Comparison of ENCODE assay signal across 8 cellular contexts in genomic region chr17:80036715-80037477, GRCh38. TPM values are rescaled to one million over a fixed set of nuclear protein-coding genes. Genes with fewer than 3 reads are reported as not detected.
DNase-seq lines count a peak whose midpoint lies in the region; ATAC-seq and TF ChIP-seq lines count a peak whose summit lies in the region.

No MANE protein-coding gene starts in this region.

- POLR2A ChIA-PET in activated CD4-positive, alpha-beta memory T cell treated with anti-CD3 and anti-CD28 coated beads, Interleukin-2, amount 10 ng/mL, durations not matched to agents 7 days and 5 days (lab: Charles Lee): no interaction called here

- ATAC-seq in esophagus mucosa: peak; percentile 14
- peak; percentile 4 to 11 for ATAC-seq in naive B cell (ENCODE audit: low read depth in 2 of 2)
- no peak for ATAC-seq in GM21737 (IDR thresholded peaks at IDR 0.05; ENCODE audit: unreplicated experiment)

- H3K4me1 Mint-ChIP-seq in activated CD4-positive, alpha-beta memory T cell treated with anti-CD3 and anti-CD28 coated beads, Interleukin-2, amount 10 ng/mL, durations not matched to agents 7 days and 5 days: peaks cover 14% of the 10 kb centered on the region
- H3K4me1 Mint-ChIP-seq in naive B cell (peaks cover 7 to 25% (median 9%) of the 10 kb centered on the region in 3 donors), type B pancreatic cell (ENCODE audit: unreplicated experiment) (peaks cover 26% of the 10 kb centered on the region)

- no peaks in the 10 kb centered on the region for H3K36me3 Mint-ChIP-seq in activated CD4-positive, alpha-beta memory T cell treated with anti-CD3 and anti-CD28 coated beads, Interleukin-2, amount 10 ng/mL, durations not matched to agents 7 days and 5 days (ENCODE audit: low read depth)
- H3K36me3 Mint-ChIP-seq in naive B cell (no peaks in the 10 kb centered on the region), type B pancreatic cell (peaks cover 11% of the 10 kb centered on the region)

- H3K9me3 Mint-ChIP-seq in activated CD4-positive, alpha-beta memory T cell treated with anti-CD3 and anti-CD28 coated beads, Interleukin-2, amount 10 ng/mL, durations not matched to agents 7 days and 5 days: no peaks in the 10 kb centered on the region
- H3K9me3 Mint-ChIP-seq in naive B cell: no peaks in the 10 kb centered on the region
- H3K9me3 Mint-ChIP-seq in type B pancreatic cell: no peaks in the 10 kb centered on the region

- TF ChIP-seq CTCF in type B pancreatic cell (conservative IDR thresholded peaks at IDR 0.05): no peak

- peak; percentile 42 for DNase-seq in GM03348 (ENCODE audit: low spot score)
- DNase-seq in NCI-H2029 treated with DMSO at 0.1 percent for 48 hours (lab: John Stamatoyannopoulos, UW): peak; percentile 22
- peak; percentile 39 for DNase-seq in activated CD4-positive, alpha-beta memory T cell treated with anti-CD3 and anti-CD28 coated beads, Interleukin-2, amount 10 ng/mL, durations not matched to agents 7 days and 5 days
- no peak for DNase-seq in naive B cell
- no peak for DNase-seq in type B pancreatic cell (ENCODE audit: extremely low spot score, unreplicated experiment)
- no peak for DNase-seq in epidermal melanocyte (ENCODE audit: insufficient read length, low spot score)

- H3K27me3 Mint-ChIP-seq in activated CD4-positive, alpha-beta memory T cell treated with anti-CD3 and anti-CD28 coated beads, Interleukin-2, amount 10 ng/mL, durations not matched to agents 7 days and 5 days: peaks cover 32% of the 10 kb centered on the region
- peaks cover 0 to 12% (median 8%) of the 10 kb centered on the region in 3 donors for H3K27me3 Mint-ChIP-seq in naive B cell
- no peaks in the 10 kb centered on the region for H3K27me3 Mint-ChIP-seq in type B pancreatic cell

- CTCF ChIA-PET in activated CD4-positive, alpha-beta memory T cell treated with anti-CD3 and anti-CD28 coated beads, Interleukin-2, amount 10 ng/mL, durations not matched to agents 7 days and 5 days (lab: Charles Lee): interaction anchor here (1.4 kb wide), 1 partner anchor 28 kb away, joined by 3 read pairs; no protein-coding TSS in a partner anchor

- H3K4me3 Mint-ChIP-seq in activated CD4-positive, alpha-beta memory T cell treated with anti-CD3 and anti-CD28 coated beads, Interleukin-2, amount 10 ng/mL, durations not matched to agents 7 days and 5 days: peak overlapping the region; percentile 69
- peak overlapping the region; percentile 82 to 94 (median 86) for H3K4me3 Mint-ChIP-seq in naive B cell
- peak overlapping the region; percentile 95 for H3K4me3 Mint-ChIP-seq in type B pancreatic cell

- no peak overlapping the region for H3K27ac Mint-ChIP-seq in activated CD4-positive, alpha-beta memory T cell treated with anti-CD3 and anti-CD28 coated beads, Interleukin-2, amount 10 ng/mL, durations not matched to agents 7 days and 5 days
- H3K27ac Mint-ChIP-seq in naive B cell (peak overlapping the region; percentile 96 to 100 (median 98)), type B pancreatic cell (peak overlapping the region; percentile 94)

RNA-seq across cellular contexts. Expression of gene CCDC40, which starts 0.5 kb away (rescaled TPM):
- not detected for total RNA-seq in activated CD4-positive, alpha-beta memory T cell treated with anti-CD3 and anti-CD28 coated beads, Interleukin-2, amount 10 ng/mL, durations not matched to agents 7 days and 5 days
- total RNA-seq in esophagus mucosa (0.72 TPM), type B pancreatic cell (ENCODE audit: low replicate concordance) (8.5 and 29.6 TPM in 2 replicates)
- not detected for polyA plus RNA-seq in naive B cell (ENCODE audit: low read depth in 6 of 6)

RNA-seq across cellular contexts. Expression of gene TBC1D16, which starts 1.2 kb away (rescaled TPM):
- under 1 TPM; 0.63 TPM for total RNA-seq in activated CD4-positive, alpha-beta memory T cell treated with anti-CD3 and anti-CD28 coated beads, Interleukin-2, amount 10 ng/mL, durations not matched to agents 7 days and 5 days
- 8.9 TPM for total RNA-seq in esophagus mucosa
- polyA plus RNA-seq in naive B cell (ENCODE audit: low read depth in 6 of 6): 1 to 10 TPM in 3 of 6 donors, under 1 TPM in 2, not detected in 1; 0.31 to 2.6 (median 1.4) TPM
- 35.5 and 71.9 TPM in 2 replicates for total RNA-seq in type B pancreatic cell (ENCODE audit: low replicate concordance)

Comparison
In these comparisons a context has a peak if more than half of its experiments do, and no peak if none do; other contexts are left out.
1. DNase-seq: peak in GM03348 (single experiment), NCI-H2029 treated with DMSO at 0.1 percent for 48 hours (single experiment) and activated CD4-positive, alpha-beta memory T cell treated with anti-CD3 and anti-CD28 coated beads, Interleukin-2, amount 10 ng/mL, durations not matched to agents 7 days and 5 days (single experiment); none in naive B cell (single experiment), type B pancreatic cell (single experiment) and epidermal melanocyte (single experiment).
2. Peak in every context shown above with its lines, with median percentiles within 50 percentile points of each other: H3K4me3 Mint-ChIP-seq.